Comparison of ENCODE assay signal across 8 cellular contexts in genomic region chr2:61694312-61695274, GRCh38.
DNase-seq lines count a peak whose midpoint lies in the region; ATAC-seq and TF ChIP-seq lines count a peak whose summit lies in the region.

No MANE protein-coding gene starts in this region.

- H3K27ac ChIP-seq in DND-41 (ENCODE audit: low read length) (no peak overlapping the region), osteoblast (ENCODE audit: low read depth, low read length) (peak overlapping the region; percentile 68), thoracic aorta (peak overlapping the region; percentile 68 to 86)

- ATAC-seq in DND-41 (ENCODE audit: insufficient read depth, low read depth) (peak; percentile 82), GM21529 (IDR thresholded peaks at IDR 0.05; ENCODE audit: unreplicated experiment) (peak; percentile 96), thoracic aorta (ENCODE audit: insufficient number of reproducible peaks, low FRiP score, low read depth) (peak; percentile 94)

- no peaks in the 10 kb centered on the region for H3K9me3 ChIP-seq in DND-41 (ENCODE audit: insufficient read depth, low read length, severe bottlenecking)
- no peaks in the 10 kb centered on the region for H3K9me3 ChIP-seq in osteoblast (ENCODE audit: low read depth, low read length)
- no peaks in the 10 kb centered on the region for H3K9me3 ChIP-seq in thoracic aorta

- H3K27me3 Mint-ChIP-seq in IgD-negative memory B cell (no peaks in the 10 kb centered on the region), glutamatergic neuron (ENCODE audit: unreplicated experiment) (no peaks in the 10 kb centered on the region)
- no peaks in the 10 kb centered on the region for H3K27me3 Mint-ChIP-seq in activated naive CD4-positive, alpha-beta T cell treated with anti-CD3 and anti-CD28 coated beads, Interleukin-2, amount 50 U/mL, for 24 hours

- H3K4me2 ChIP-seq in DND-41 (ENCODE audit: insufficient read depth, low read length): peak overlapping the region; percentile 81
- peak overlapping the region; percentile 87 for H3K4me2 ChIP-seq in osteoblast (ENCODE audit: insufficient read depth, low read length)

- peak overlapping the region; percentile 73 to 97 (median 83) for H3K27ac Mint-ChIP-seq in IgD-negative memory B cell
- H3K27ac Mint-ChIP-seq in activated naive CD4-positive, alpha-beta T cell treated with anti-CD3 and anti-CD28 coated beads, Interleukin-2, amount 50 U/mL, for 24 hours: peak overlapping the region; percentile 48
- H3K27ac Mint-ChIP-seq in glutamatergic neuron (ENCODE audit: unreplicated experiment): no peak overlapping the region

- peak overlapping the region; percentile 84 to 96 (median 90) for H3K4me3 Mint-ChIP-seq in IgD-negative memory B cell
- peak overlapping the region; percentile 82 for H3K4me3 Mint-ChIP-seq in activated naive CD4-positive, alpha-beta T cell treated with anti-CD3 and anti-CD28 coated beads, Interleukin-2, amount 50 U/mL, for 24 hours
- H3K4me3 Mint-ChIP-seq in glutamatergic neuron (ENCODE audit: unreplicated experiment): peak overlapping the region; percentile 85

- no peaks in the 10 kb centered on the region for H3K9me3 Mint-ChIP-seq in IgD-negative memory B cell
- no peaks in the 10 kb centered on the region for H3K9me3 Mint-ChIP-seq in activated naive CD4-positive, alpha-beta T cell treated with anti-CD3 and anti-CD28 coated beads, Interleukin-2, amount 50 U/mL, for 24 hours
- H3K9me3 Mint-ChIP-seq in glutamatergic neuron (ENCODE audit: unreplicated experiment): no peaks in the 10 kb centered on the region

- H2AFZ ChIP-seq in DND-41 (ENCODE audit: low read depth, low read length) (peak overlapping the region; percentile 81), osteoblast (ENCODE audit: low read length) (peak overlapping the region; percentile 98)

- no peaks in the 10 kb centered on the region for H3K79me2 ChIP-seq in DND-41 (ENCODE audit: insufficient read depth, low read length)
- H3K79me2 ChIP-seq in osteoblast (ENCODE audit: insufficient read depth, low read length): no peaks in the 10 kb centered on the region

- H3K4me3 ChIP-seq in DND-41 (ENCODE audit: low read depth in 1 of 2, low read length in 2 of 2): peak overlapping the region; percentile 21 to 76; a peak in 3 of 4 replicates
- peak overlapping the region; percentile 94 for H3K4me3 ChIP-seq in osteoblast (ENCODE audit: insufficient read depth, low read length)
- H3K4me3 ChIP-seq in thoracic aorta: peak overlapping the region; percentile 96

- H4K20me1 ChIP-seq in DND-41 (ENCODE audit: insufficient read depth, low read length) (no peaks in the 10 kb centered on the region), osteoblast (ENCODE audit: insufficient read depth, low read length) (no peaks in the 10 kb centered on the region)

- peak overlapping the region; percentile 47 for H3K9ac ChIP-seq in DND-41 (ENCODE audit: low read depth, low read length)

- H3K36me3 Mint-ChIP-seq in IgD-negative memory B cell (no peaks in the 10 kb centered on the region), glutamatergic neuron (ENCODE audit: unreplicated experiment) (no peaks in the 10 kb centered on the region)
- H3K36me3 Mint-ChIP-seq in activated naive CD4-positive, alpha-beta T cell treated with anti-CD3 and anti-CD28 coated beads, Interleukin-2, amount 50 U/mL, for 24 hours: no peaks in the 10 kb centered on the region

- H3K4me1 ChIP-seq in DND-41 (ENCODE audit: insufficient read depth, low read length): peaks cover 15% of the 10 kb centered on the region
- H3K4me1 ChIP-seq in osteoblast (ENCODE audit: insufficient read depth, low read length): peaks cover 12% of the 10 kb centered on the region
- peaks cover 0 to 7% of the 10 kb centered on the region in 2 donors for H3K4me1 ChIP-seq in thoracic aorta (ENCODE audit: control insufficient read depth in 1 of 2, low read depth in 2 of 2)

- H3K36me3 ChIP-seq in DND-41 (ENCODE audit: insufficient read depth, low read length): no peaks in the 10 kb centered on the region
- H3K36me3 ChIP-seq in osteoblast (ENCODE audit: insufficient read depth, low read length): no peaks in the 10 kb centered on the region
- no peaks in the 10 kb centered on the region for H3K36me3 ChIP-seq in thoracic aorta

- DNase-seq in DND-41: peak; percentile 68
- DNase-seq in SK-N-DZ (ENCODE audit: low spot score): peak; percentile 62
- DNase-seq in glutamatergic neuron: peak; percentile 91
- DNase-seq in osteoblast (ENCODE audit: insufficient read length, low spot score, missing footprints): peak; percentile 96
- DNase-seq in thoracic aorta (ENCODE audit: low spot score): peak; percentile 78

- H3K27me3 ChIP-seq in DND-41 (ENCODE audit: insufficient read depth, low read length, poor library complexity) (no peaks in the 10 kb centered on the region), osteoblast (ENCODE audit: insufficient read depth, low read length) (no peaks in the 10 kb centered on the region), thoracic aorta (replicated peaks; ENCODE audit: insufficient read depth) (no peaks in the 10 kb centered on the region)

- H3K4me1 Mint-ChIP-seq in IgD-negative memory B cell: peaks cover 6 to 12% (median 8%) of the 10 kb centered on the region in 3 donors
- H3K4me1 Mint-ChIP-seq in activated naive CD4-positive, alpha-beta T cell treated with anti-CD3 and anti-CD28 coated beads, Interleukin-2, amount 50 U/mL, for 24 hours: peaks cover 19% of the 10 kb centered on the region
- H3K4me1 Mint-ChIP-seq in glutamatergic neuron (ENCODE audit: low read depth, unreplicated experiment): no peaks in the 10 kb centered on the region

- TF ChIP-seq CTCF in DND-41 (IDR thresholded peaks at IDR 0.05; ENCODE audit: borderline replicate concordance, extremely low read depth, low read length, poor library complexity, severe bottlenecking) (peak; percentile 59), glutamatergic neuron (IDR thresholded peaks at IDR 0.05; ENCODE audit: partially characterized antibody, unreplicated experiment) (peak; percentile 37), osteoblast (IDR thresholded peaks at IDR 0.05; ENCODE audit: extremely low read depth, low read depth, low read length) (peak; percentile 30), thoracic aorta (IDR thresholded peaks at IDR 0.05) (no peak)
